4 cellular contexts compared by ENCODE assay signal in genomic region chr13:93326427-93326826, GRCh38.
"Had no signal": no experiment of that assay in that cellular context is flagged by ENCODE, and none has a peak within 500 bp of the region (broad histone marks: within the 10 kb centered on the region; RNA-seq: fewer than 3 reads in every experiment).

No MANE protein-coding gene starts in this region.

- H3K4me3 ChIP-seq: GM23338 had no signal

- H3K4me3 Mint-ChIP-seq: GM23338, H9 had no signal

- H3K9me3 Mint-ChIP-seq: GM23338, H9 had no signal

- DNase-seq: H9, HCEC 1CT, IMR-90 had no signal
